ENCODE assay signal across 5 cellular contexts in genomic region chr5:148626986-148627385, GRCh38. TPM values are rescaled to one million over a fixed set of nuclear protein-coding genes. Genes with fewer than 3 reads are reported as not detected.
"Had no signal": no experiment of that assay in that cellular context is flagged by ENCODE, and none has a peak within 500 bp of the region (broad histone marks: within the 10 kb centered on the region; RNA-seq: fewer than 3 reads in every experiment).

No MANE protein-coding gene starts in this region.

- H3K4me3 Mint-ChIP-seq: GM23338, H9 had no signal

- H3K4me1 Mint-ChIP-seq: GM23338, H9 had no signal

- H3K9me3 Mint-ChIP-seq: GM23338, H9 had no signal

- H3K4me3 ChIP-seq: GM23338 had no signal

- DNase-seq: H9, HCEC 1CT, IMR-90 had no signal

- ATAC-seq: GM23338 had no signal

- H3K27ac Mint-ChIP-seq: GM23338, H9 had no signal

RNA-seq across cellular contexts. Expression of gene HTR4, which starts 27.3 kb away (rescaled TPM):
- total RNA-seq: H1, H9, IMR-90 had no signal
